In genomic region chr7:142629588-142630260, GRCh38 we compare ENCODE assay signal across 16 cellular contexts.
DNase-seq lines count a peak whose midpoint lies in the region; ATAC-seq, FAIRE-seq and TF ChIP-seq lines count a peak whose summit lies in the region.
"Had no signal": no experiment of that assay in that cellular context is flagged by ENCODE, and none has a peak within 500 bp of the region (broad histone marks: within the 10 kb centered on the region; RNA-seq: fewer than 3 reads in every experiment).

No MANE protein-coding gene starts in this region.

- H2BK5ac ChIP-seq in H1 (ENCODE audit: low read depth, low read length): no peak overlapping the region

- H4K5ac ChIP-seq in H1 (ENCODE audit: insufficient read length, low read depth, low read length): no peak overlapping the region

- H2BK120ac ChIP-seq in H1 (replicated peaks; ENCODE audit: low read depth, low read length): no peak overlapping the region

- H3K27me3 ChIP-seq in PC-3 (ENCODE audit: low read length): no peaks in the 10 kb centered on the region
- H3K27me3 ChIP-seq in H1 (replicated peaks in 1 of 4; ENCODE audit: control insufficient read depth in 3 of 4, extremely low read depth in 1 of 4, insufficient read depth in 3 of 4, low read length in 3 of 4): no peaks in the 10 kb centered on the region

- DNase-seq in AG20443 (ENCODE audit: low spot score) (peak; percentile 62), PC-3 (peak; percentile 17), H1 (ENCODE audit: low read depth in 1 of 2, low spot score in 2 of 2) (no peak), myocyte (ENCODE audit: low read depth) (peak; percentile 64), nephron progenitor cell (no peak), CD1c-positive myeloid dendritic cell (ENCODE audit: extremely low spot score) (no peak)
- DNase-seq: activated CD4-positive, alpha-beta T cell treated with anti-CD3 and anti-CD28 coated beads for 48 hours; activated naive CD8-positive, alpha-beta T cell treated with anti-CD3 and anti-CD28 coated beads, Interleukin-2, amount 50 U/mL, for 24 hours; Kasumi-1; NCI-H2029; stimulated activated CD4-positive, alpha-beta T cell treated with anti-CD3 and anti-CD28 coated beads, Interleukin-15, amount 100 ng/mL, for 24 hours; substantia nigra had no signal

- H3K4me2 ChIP-seq in PC-3 (ENCODE audit: low read length): no peak overlapping the region
- no peak overlapping the region for H3K4me2 ChIP-seq in H1 (ENCODE audit: insufficient read depth in 1 of 2, low read depth in 2 of 2, low read length in 2 of 2)

- no TSS peak for BruUV-seq in PC-3 (replicated peaks; lab: Mats Ljungman, UMichigan)

- H3K9me3 ChIP-seq in PC-3 (ENCODE audit: low read length): no peaks in the 10 kb centered on the region
- no peaks in the 10 kb centered on the region for H3K9me3 ChIP-seq in H1 (ENCODE audit: insufficient read depth in 2 of 2, low read depth in 1 of 2, low read length in 1 of 2)

- H3K23me2 ChIP-seq in H1 (ENCODE audit: low read depth, low read length): no peaks in the 10 kb centered on the region; the same call in 1 of the 2 replicates

- H3K4me1 ChIP-seq in PC-3 (ENCODE audit: insufficient read depth, low read length) (no peaks in the 10 kb centered on the region; the same call in 1 of the 2 replicates), H1 (replicated peaks in 1 of 4; ENCODE audit: control insufficient read depth in 3 of 4, insufficient read depth in 4 of 4, low read length in 3 of 4) (peaks cover 0 to 3% (median 0%) of the 10 kb centered on the region in 4 experiments; a peak in 1 of 7 replicates)
- H3K4me1 ChIP-seq: parathyroid adenoma had no signal

- TF ChIP-seq CTCF in PC-3 (conservative IDR thresholded peaks at IDR 0.05; ENCODE audit: low read depth, low read length): no peak
- no peak for TF ChIP-seq CTCF in H1 (IDR thresholded peaks at IDR 0.05; ENCODE audit: control extremely low read depth in 1 of 3, insufficient read depth in 1 of 3, low read depth in 1 of 3, low read length in 3 of 3)
- no peak for TF ChIP-seq CTCF in nephron progenitor cell (IDR thresholded peaks at IDR 0.05)

- H3K4me3 Mint-ChIP-seq in nephron progenitor cell: no peak overlapping the region
- H3K4me3 Mint-ChIP-seq: activated naive CD8-positive, alpha-beta T cell treated with anti-CD3 and anti-CD28 coated beads, Interleukin-2, amount 50 U/mL, for 24 hours; dendritic cell treated with granulocyte-macrophage colony-stimulating factor and Interleukin-4, amounts not matched to agents 40 ng/mL and 50 ng/mL, for 4 days had no signal

- no peak overlapping the region for H2BK20ac ChIP-seq in H1 (ENCODE audit: low read length)

- no peak overlapping the region for H3K27ac Mint-ChIP-seq in nephron progenitor cell
- H3K27ac Mint-ChIP-seq: activated naive CD8-positive, alpha-beta T cell treated with anti-CD3 and anti-CD28 coated beads, Interleukin-2, amount 50 U/mL, for 24 hours; dendritic cell treated with granulocyte-macrophage colony-stimulating factor and Interleukin-4, amounts not matched to agents 40 ng/mL and 50 ng/mL, for 4 days had no signal

- H2BK12ac ChIP-seq in H1 (ENCODE audit: low read depth, low read length): no peak overlapping the region

- no peak for TF ChIP-seq EP300 in H1 (IDR thresholded peaks at IDR 0.05; ENCODE audit: borderline replicate concordance in 1 of 2, low read depth in 2 of 2, low read length in 2 of 2)

- POLR2A ChIA-PET in PC-3 (lab: Charles Lee; ENCODE audit: unreplicated experiment) (no interaction called here), H1 (lab: Charles Lee; ENCODE audit: partially characterized antibody) (interaction anchor here (0.6 kb wide), 1 partner anchor 155 kb away, joined by 3 read pairs; no protein-coding TSS in a partner anchor)

- CTCF ChIA-PET in PC-3 (lab: Charles Lee): interaction anchor here (0.6 to 0.7 kb wide), 3 partner anchors 21 to 586 kb away, joined by 3 to 4 read pairs (median 3); no protein-coding TSS in a partner anchor
- CTCF ChIA-PET in H1 (lab: Charles Lee; ENCODE audit: partially characterized antibody): interaction anchor here (0.9 to 14.3 kb wide), 10 partner anchors 13 to 331 kb away, joined by 3 to 381 read pairs (median 5); no protein-coding TSS in a partner anchor

- no peak overlapping the region for H3K18ac ChIP-seq in H1 (ENCODE audit: extremely low read depth, low read length)

- H2BK15ac ChIP-seq in H1 (ENCODE audit: low read length): no peak overlapping the region

- no peak overlapping the region; the same call in 1 of the 2 replicates for H2AK5ac ChIP-seq in H1 (ENCODE audit: low read depth, low read length)

- TF ChIP-seq RAD21 in H1 (IDR thresholded peaks at IDR 0.05 in 1 of 2, conservative IDR thresholded peaks at IDR 0.05 in 1 of 2; ENCODE audit: low read depth in 2 of 2, low read length in 2 of 2): no peak

- H4K20me1 ChIP-seq in PC-3 (ENCODE audit: low read length) (no peaks in the 10 kb centered on the region), H1 (replicated peaks in 1 of 2; ENCODE audit: control insufficient read depth in 1 of 2, insufficient read depth in 2 of 2, low read length in 2 of 2) (no peaks in the 10 kb centered on the region)

- H3K79me2 ChIP-seq in PC-3 (ENCODE audit: low read length): no peaks in the 10 kb centered on the region
- no peaks in the 10 kb centered on the region for H3K79me2 ChIP-seq in H1 (ENCODE audit: control insufficient read depth in 1 of 2, insufficient read depth in 2 of 2, low read length in 2 of 2)
- H3K79me2 ChIP-seq: parathyroid adenoma had no signal

- no peak overlapping the region for H3K9ac ChIP-seq in PC-3 (ENCODE audit: low read length)
- H3K9ac ChIP-seq in H1 (replicated peaks in 1 of 4; ENCODE audit: extremely low read depth in 1 of 4, low read depth in 3 of 4, low read length in 3 of 4): no peak overlapping the region
- H3K9ac ChIP-seq: parathyroid adenoma had no signal

- no peak for TF ChIP-seq POLR2A in H1 (IDR thresholded peaks at IDR 0.05; ENCODE audit: control extremely low read depth in 1 of 2, low read depth in 2 of 2, low read length in 2 of 2)

- H3K23ac ChIP-seq in H1 (ENCODE audit: insufficient read length): peak overlapping the region; percentile 65

- no peaks in the 10 kb centered on the region for H3K36me3 Mint-ChIP-seq in nephron progenitor cell (ENCODE audit: low read depth)

- FAIRE-seq in H1 (lab: Jason Lieb, UNC): no peak

- no peaks in the 10 kb centered on the region for H3K79me1 ChIP-seq in H1 (ENCODE audit: low read depth, low read length)

- no peak overlapping the region for H4K91ac ChIP-seq in H1 (replicated peaks; ENCODE audit: insufficient read length, low read length)

- H4K8ac ChIP-seq in H1 (ENCODE audit: extremely low read depth, insufficient read depth, low read length): no peak overlapping the region

- no peaks in the 10 kb centered on the region for H3K9me2 ChIP-seq in PC-3 (replicated peaks; ENCODE audit: low read length)

- H3K27me3 Mint-ChIP-seq in nephron progenitor cell (ENCODE audit: low read depth, poor library complexity): peaks cover 42% of the 10 kb centered on the region

- no peak overlapping the region for H3K56ac ChIP-seq in H1 (replicated peaks; ENCODE audit: insufficient read length, low read depth, low read length)

- H3K27ac ChIP-seq in PC-3 (ENCODE audit: low read length) (no peak overlapping the region), H1 (ENCODE audit: low read depth, low read length) (no peak overlapping the region)
- H3K27ac ChIP-seq: parathyroid adenoma had no signal

- peaks cover 10% of the 10 kb centered on the region for H3K9me3 Mint-ChIP-seq in nephron progenitor cell
- H3K9me3 Mint-ChIP-seq: activated naive CD8-positive, alpha-beta T cell treated with anti-CD3 and anti-CD28 coated beads, Interleukin-2, amount 50 U/mL, for 24 hours; dendritic cell treated with granulocyte-macrophage colony-stimulating factor and Interleukin-4, amounts not matched to agents 40 ng/mL and 50 ng/mL, for 4 days had no signal

- H3K4me3 ChIP-seq in PC-3 (ENCODE audit: low read length) (no peak overlapping the region), H1 (ENCODE audit: extremely low read depth in 1 of 4, insufficient read depth in 2 of 4, low read depth in 3 of 4, low read length in 4 of 4) (no peak overlapping the region)

- 93% methylated on average over 15 of the region's 15 CpGs; no CpG with 5 or more reads in 1 of the 2 experiments for WGBS in H1 (ENCODE audit: extremely low coverage in 1 of 2, insufficient coverage in 1 of 2, insufficient read length in 1 of 2, insufficient replicate concordance in 2 of 2, low coverage in 1 of 2, low lambda C conversion rate in 2 of 2, missing lambda C conversion rate in 1 of 2), 2 experiments

- no peak overlapping the region for H3K14ac ChIP-seq in H1 (ENCODE audit: insufficient read length)

- no peaks in the 10 kb centered on the region for H3F3A ChIP-seq in PC-3 (ENCODE audit: low read length, unreplicated experiment)

- no peak overlapping the region for H2AFZ ChIP-seq in PC-3 (ENCODE audit: low read length)
- no peak overlapping the region for H2AFZ ChIP-seq in H1 (ENCODE audit: low read length)
- H2AFZ ChIP-seq: parathyroid adenoma had no signal

- ATAC-seq in PC-3 (no peak), HG02763 (IDR thresholded peaks at IDR 0.05; ENCODE audit: unreplicated experiment) (no peak), HG02678 (IDR thresholded peaks at IDR 0.05; ENCODE audit: unreplicated experiment) (no peak)
- ATAC-seq: activated naive CD8-positive, alpha-beta T cell treated with anti-CD3 and anti-CD28 coated beads, Interleukin-2, amount 50 U/mL, for 24 hours had no signal

- H3K4me1 Mint-ChIP-seq in nephron progenitor cell: no peaks in the 10 kb centered on the region

- no peak overlapping the region for H3K4ac ChIP-seq in H1 (replicated peaks; ENCODE audit: insufficient read length, low read depth, low read length)

- intact Hi-C loops in PC-3 (cut with micrococcal nuclease): loop anchor here (10.0 kb wide), 2 partner anchors 375 to 585 kb away; no protein-coding TSS in a partner anchor

- H3K36me3 ChIP-seq in PC-3 (ENCODE audit: low read depth, low read length) (no peaks in the 10 kb centered on the region), H1 (ENCODE audit: control insufficient read depth in 2 of 4, insufficient read depth in 4 of 4, low read length in 3 of 4) (no peaks in the 10 kb centered on the region)

TF ChIP-seq in H1, 55 proteins besides CTCF, POLR2A, EP300 and RAD21 (continues in another document):
- no peak for TF ChIP-seq JUN (IDR thresholded peaks at IDR 0.05; ENCODE audit: low read depth, low read length)

Comparison
In these comparisons a context has a peak if more than half of its experiments do, and no peak if none do; other contexts are left out.
1. DNase-seq: peak in AG20443 (single experiment), PC-3 (single experiment) and myocyte (single experiment); none in H1 (0 of 2), nephron progenitor cell (single experiment) and CD1c-positive myeloid dendritic cell (single experiment).